In the genomic region with DNA sequence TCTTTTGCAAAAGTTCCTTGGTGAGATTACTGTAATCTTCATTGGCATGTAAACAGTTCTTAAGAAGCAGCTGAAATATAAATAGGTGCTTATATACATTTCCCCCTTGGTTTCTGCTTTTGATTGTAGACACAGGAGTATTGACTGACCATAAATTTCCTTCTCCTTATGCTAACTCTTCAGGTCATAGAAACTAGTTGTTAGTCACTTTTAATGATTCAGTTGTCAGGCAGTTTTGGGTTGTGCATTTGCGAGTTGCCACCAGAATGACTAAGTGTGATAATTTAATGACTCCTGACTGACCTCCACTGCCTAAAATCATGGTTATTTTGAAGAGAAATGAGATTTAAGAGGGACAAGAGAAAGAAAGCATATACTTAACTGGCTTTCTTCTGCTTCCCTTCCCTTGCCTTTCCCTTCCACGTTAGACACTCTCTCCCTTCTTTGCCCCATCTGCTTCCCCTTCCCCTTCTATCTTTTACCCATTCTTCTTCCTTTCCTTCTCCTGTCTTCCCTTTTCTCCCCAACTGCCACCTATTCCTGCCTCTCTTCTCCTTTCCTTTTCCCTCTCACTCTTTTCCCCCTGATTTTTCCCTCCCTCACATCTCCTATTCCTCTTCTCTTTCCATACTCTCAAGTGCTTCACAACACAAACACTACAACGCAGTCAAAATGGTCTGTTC, we compare ENCODE assay signal across 16 cellular contexts. TPM values are rescaled to one million over a fixed set of nuclear protein-coding genes. Genes with fewer than 3 reads are reported as not detected.
DNase-seq lines count a peak whose midpoint lies in the region; ATAC-seq, FAIRE-seq and TF ChIP-seq lines count a peak whose summit lies in the region.
"Had no signal": no experiment of that assay in that cellular context is flagged by ENCODE, and none has a peak within 500 bp of the region (broad histone marks: within the 10 kb centered on the region; RNA-seq: fewer than 3 reads in every experiment).

No MANE protein-coding gene starts in this region.

- H4K20me1 ChIP-seq in OCI-LY3 (ENCODE audit: insufficient read depth, low read length): no peaks in the 10 kb centered on the region

- H3K27ac Mint-ChIP-seq in activated T-cell treated with anti-CD3 and anti-CD28 coated beads, Interleukin-2, amount 50 U/mL, for 24 hours: peak overlapping the region; percentile 97
- peak overlapping the region; percentile 93 for H3K27ac Mint-ChIP-seq in stimulated activated effector memory CD8-positive, alpha-beta T cell treated with anti-CD3 and anti-CD28 coated beads, Interleukin-12 subunit alpha, Interleukin-12 subunit beta, amount 100 ng/mL, for 72 hours
- H3K27ac Mint-ChIP-seq: activated naive CD8-positive, alpha-beta T cell treated with anti-CD3 and anti-CD28 coated beads, Interleukin-2, amount 10 ng/mL, durations not matched to agents 7 days and 5 days had no signal

- ATAC-seq in stimulated activated effector memory CD8-positive, alpha-beta T cell treated with anti-CD3 and anti-CD28 coated beads, Interleukin-12 subunit alpha, Interleukin-12 subunit beta, amount 100 ng/mL, for 72 hours: peak; percentile 97
- ATAC-seq: left ventricle myocardium superior, Right ventricle myocardium inferior had no signal

- DNase-seq in activated T-cell treated with anti-CD3 and anti-CD28 coated beads, Interleukin-2, amount 50 U/mL, for 24 hours: no peak
- DNase-seq in activated T-cell treated with anti-CD3 and anti-CD28 coated beads for 4 hours (no peak), bronchial epithelial cell (ENCODE audit: low read depth) (peak; percentile 90), GM19240 (ENCODE audit: insufficient read length, low spot score) (no peak), midbrain (lab: John Stamatoyannopoulos, UW) (no peak)
- peak in 1 of 2 donors; percentile 54 for DNase-seq in stimulated activated effector memory CD8-positive, alpha-beta T cell treated with anti-CD3 and anti-CD28 coated beads, Interleukin-12 subunit alpha, Interleukin-12 subunit beta, amount 100 ng/mL, for 72 hours (ENCODE audit: low spot score in 2 of 2)
- no peak for DNase-seq in effector CD8-positive, alpha-beta T cell (lab: John Stamatoyannopoulos, UW)
- DNase-seq: activated naive CD8-positive, alpha-beta T cell treated with anti-CD3 and anti-CD28 coated beads, Interleukin-2, amount 10 ng/mL, durations not matched to agents 7 days and 5 days; cortex of kidney; DMS 273 treated with DMSO at 0.1 percent for 48 hours; left ventricle myocardium superior; NCI-H1092 treated with DMSO at 0.1 percent for 48 hours; NCI-H524; spleen had no signal

- no peaks in the 10 kb centered on the region for H3K27me3 Mint-ChIP-seq in activated T-cell treated with anti-CD3 and anti-CD28 coated beads, Interleukin-2, amount 50 U/mL, for 24 hours
- H3K27me3 Mint-ChIP-seq: activated naive CD8-positive, alpha-beta T cell treated with anti-CD3 and anti-CD28 coated beads, Interleukin-2, amount 10 ng/mL, durations not matched to agents 7 days and 5 days had no signal

- no peak overlapping the region for H3K9ac ChIP-seq in OCI-LY3 (ENCODE audit: low read length)

- peaks cover 51% of the 10 kb centered on the region for H3K4me1 Mint-ChIP-seq in activated T-cell treated with anti-CD3 and anti-CD28 coated beads, Interleukin-2, amount 50 U/mL, for 24 hours (ENCODE audit: low read depth)
- H3K4me1 Mint-ChIP-seq in stimulated activated effector memory CD8-positive, alpha-beta T cell treated with anti-CD3 and anti-CD28 coated beads, Interleukin-12 subunit alpha, Interleukin-12 subunit beta, amount 100 ng/mL, for 72 hours: peaks cover 39% of the 10 kb centered on the region

- H3K9me3 Mint-ChIP-seq in activated T-cell treated with anti-CD3 and anti-CD28 coated beads, Interleukin-2, amount 50 U/mL, for 24 hours: no peaks in the 10 kb centered on the region
- no peaks in the 10 kb centered on the region for H3K9me3 Mint-ChIP-seq in stimulated activated effector memory CD8-positive, alpha-beta T cell treated with anti-CD3 and anti-CD28 coated beads, Interleukin-12 subunit alpha, Interleukin-12 subunit beta, amount 100 ng/mL, for 72 hours
- H3K9me3 Mint-ChIP-seq: activated naive CD8-positive, alpha-beta T cell treated with anti-CD3 and anti-CD28 coated beads, Interleukin-2, amount 10 ng/mL, durations not matched to agents 7 days and 5 days had no signal

- FAIRE-seq in bronchial epithelial cell (lab: Jason Lieb, UNC): no peak

- peak overlapping the region; percentile 44; the same call in 1 of the 2 replicates for H3K27ac ChIP-seq in OCI-LY3 (ENCODE audit: low read length)
- H3K27ac ChIP-seq: spleen had no signal

- H3K4me3 ChIP-seq in OCI-LY3 (ENCODE audit: low read length): no peak overlapping the region
- H3K4me3 ChIP-seq in bronchial epithelial cell (ENCODE audit: low read depth, low read length): no peak overlapping the region
- H3K4me3 ChIP-seq: spleen had no signal

- peaks cover 21% of the 10 kb centered on the region for H3K4me1 ChIP-seq in OCI-LY3 (ENCODE audit: low read length)
- H3K4me1 ChIP-seq: spleen had no signal

- peaks cover 7% of the 10 kb centered on the region; the same call in 1 of the 2 replicates for H3K79me2 ChIP-seq in OCI-LY3 (ENCODE audit: low read length)

- no peaks in the 10 kb centered on the region for H3K9me3 ChIP-seq in OCI-LY3 (ENCODE audit: insufficient read depth, low read length)
- H3K9me3 ChIP-seq: spleen had no signal

- no peak for TF ChIP-seq CTCF in OCI-LY3 (IDR thresholded peaks at IDR 0.05; ENCODE audit: low read depth, low read length)
- TF ChIP-seq CTCF in bronchial epithelial cell (IDR thresholded peaks at IDR 0.05; ENCODE audit: insufficient read depth, low read length, severe bottlenecking): no peak

- H2AFZ ChIP-seq in OCI-LY3 (ENCODE audit: low read depth, low read length): no peak overlapping the region

- H3K4me3 Mint-ChIP-seq in activated T-cell treated with anti-CD3 and anti-CD28 coated beads, Interleukin-2, amount 50 U/mL, for 24 hours: peak overlapping the region; percentile 52
- peak overlapping the region; percentile 64 for H3K4me3 Mint-ChIP-seq in stimulated activated effector memory CD8-positive, alpha-beta T cell treated with anti-CD3 and anti-CD28 coated beads, Interleukin-12 subunit alpha, Interleukin-12 subunit beta, amount 100 ng/mL, for 72 hours
- H3K4me3 Mint-ChIP-seq: activated naive CD8-positive, alpha-beta T cell treated with anti-CD3 and anti-CD28 coated beads, Interleukin-2, amount 10 ng/mL, durations not matched to agents 7 days and 5 days had no signal

- H3K27me3 ChIP-seq in OCI-LY3 (ENCODE audit: low read depth, low read length) (no peaks in the 10 kb centered on the region), bronchial epithelial cell (ENCODE audit: control insufficient read depth, insufficient read depth, low read length) (no peaks in the 10 kb centered on the region)
- H3K27me3 ChIP-seq: spleen had no signal

- no peak overlapping the region for H3K4me2 ChIP-seq in OCI-LY3 (ENCODE audit: low read length)

- H3K36me3 ChIP-seq in OCI-LY3 (replicated peaks; ENCODE audit: low read depth, low read length): peaks cover 28% of the 10 kb centered on the region
- H3K36me3 ChIP-seq in bronchial epithelial cell (ENCODE audit: control insufficient read depth, insufficient read depth, low read length): peaks cover 6% of the 10 kb centered on the region

- peaks cover 85% of the 10 kb centered on the region for H3K36me3 Mint-ChIP-seq in activated T-cell treated with anti-CD3 and anti-CD28 coated beads, Interleukin-2, amount 50 U/mL, for 24 hours (ENCODE audit: low read depth)
- H3K36me3 Mint-ChIP-seq in stimulated activated effector memory CD8-positive, alpha-beta T cell treated with anti-CD3 and anti-CD28 coated beads, Interleukin-12 subunit alpha, Interleukin-12 subunit beta, amount 100 ng/mL, for 72 hours: peaks cover 92% of the 10 kb centered on the region

RNA-seq across cellular contexts. Expression of a gene that starts 12.3 kb away (rescaled TPM):
- total RNA-seq in bronchial epithelial cell: 42.8 and 68.4 TPM in 2 replicates

RNA-seq across cellular contexts. Expression of a gene that starts 22.6 kb away (rescaled TPM):
- not detected in 2 replicates for total RNA-seq in bronchial epithelial cell
- total RNA-seq: activated naive CD8-positive, alpha-beta T cell treated with anti-CD3 and anti-CD28 coated beads, Interleukin-2, amount 10 ng/mL, durations not matched to agents 7 days and 5 days; left ventricle myocardium superior; Right ventricle myocardium inferior; spleen had no signal

RNA-seq across cellular contexts. Expression of a gene that starts 46.8 kb away (rescaled TPM):
- under 0.01 and 0.13 TPM in 2 replicates for total RNA-seq in bronchial epithelial cell
